Comparison of ENCODE assay signal across 18 cellular contexts in genomic region chr20:7722564-7722963, GRCh38.
"Had no signal": no experiment of that assay in that cellular context is flagged by ENCODE, and none has a peak within 500 bp of the region (broad histone marks: within the 10 kb centered on the region; RNA-seq: fewer than 3 reads in every experiment).

No MANE protein-coding gene starts in this region.

- H3K36me3 Mint-ChIP-seq: activated CD8-positive, alpha-beta memory T cell treated with anti-CD3 and anti-CD28 coated beads, Interleukin-2, amount 10 ng/mL, durations not matched to agents 7 days and 5 days; activated naive CD4-positive, alpha-beta T cell treated with anti-CD3 and anti-CD28 coated beads, Interleukin-2, amount 10 ng/mL, durations not matched to agents 7 days and 5 days; natural killer cell treated with Interleukin-12 subunit alpha and Interleukin-12 subunit beta and Interleukin-15 and Interleukin-18, amount 100 ng/mL, for 72 hours had no signal

- DNase-seq: activated CD4-positive, alpha-beta T cell treated with anti-CD3 and anti-CD28 coated beads for 1 hour; activated CD4-positive, alpha-beta T cell treated with anti-CD3 and anti-CD28 coated beads, Interleukin-2, amount 50 U/mL, for 48 hours; activated CD8-positive, alpha-beta memory T cell treated with anti-CD3 and anti-CD28 coated beads, Interleukin-2, amount 10 ng/mL, durations not matched to agents 7 days and 5 days; activated naive CD4-positive, alpha-beta T cell treated with anti-CD3 and anti-CD28 coated beads, Interleukin-2, amount 10 ng/mL, durations not matched to agents 7 days and 5 days; activated T-cell treated with anti-CD3 and anti-CD28 coated beads, Interleukin-2, amount 50 U/mL, for 1 hour; caudate nucleus; colonic mucosa; effector CD4-positive, alpha-beta T cell; mesenchymal stem cell; right lobe of liver; stimulated activated naive CD8-positive, alpha-beta T cell treated with anti-CD3 and anti-CD28 coated beads, Interleukin-15, amount 100 ng/mL, for 72 hours; T-helper 9 cell; testis had no signal

- H3K27me3 ChIP-seq: ascending aorta, colonic mucosa, hepatocyte, right lobe of liver, SJSA1, testis had no signal

- ATAC-seq: activated CD8-positive, alpha-beta memory T cell treated with anti-CD3 and anti-CD28 coated beads, Interleukin-2, amount 10 ng/mL, durations not matched to agents 7 days and 5 days; natural killer cell treated with Interleukin-12 subunit alpha and Interleukin-12 subunit beta and Interleukin-15 and Interleukin-18, amount 100 ng/mL, for 72 hours; stimulated activated naive CD8-positive, alpha-beta T cell treated with anti-CD3 and anti-CD28 coated beads, Interleukin-15, amount 100 ng/mL, for 72 hours had no signal

- H3K27me3 Mint-ChIP-seq: activated CD8-positive, alpha-beta memory T cell treated with anti-CD3 and anti-CD28 coated beads, Interleukin-2, amount 10 ng/mL, durations not matched to agents 7 days and 5 days; activated naive CD4-positive, alpha-beta T cell treated with anti-CD3 and anti-CD28 coated beads, Interleukin-2, amount 10 ng/mL, durations not matched to agents 7 days and 5 days; natural killer cell treated with Interleukin-12 subunit alpha and Interleukin-12 subunit beta and Interleukin-15 and Interleukin-18, amount 100 ng/mL, for 72 hours; progenitor cell of endocrine pancreas; stimulated activated naive CD8-positive, alpha-beta T cell treated with anti-CD3 and anti-CD28 coated beads, Interleukin-15, amount 100 ng/mL, for 72 hours had no signal

- H2AFZ ChIP-seq: hepatocyte had no signal

- H3K4me1 Mint-ChIP-seq: activated CD8-positive, alpha-beta memory T cell treated with anti-CD3 and anti-CD28 coated beads, Interleukin-2, amount 10 ng/mL, durations not matched to agents 7 days and 5 days; activated naive CD4-positive, alpha-beta T cell treated with anti-CD3 and anti-CD28 coated beads, Interleukin-2, amount 10 ng/mL, durations not matched to agents 7 days and 5 days; stimulated activated naive CD8-positive, alpha-beta T cell treated with anti-CD3 and anti-CD28 coated beads, Interleukin-15, amount 100 ng/mL, for 72 hours had no signal

- H3K4me1 ChIP-seq: ascending aorta, colonic mucosa, right lobe of liver, SJSA1, testis had no signal

- H3K9me3 ChIP-seq: ascending aorta, colonic mucosa, right lobe of liver, SJSA1, testis had no signal

- H3K4me3 Mint-ChIP-seq: activated CD8-positive, alpha-beta memory T cell treated with anti-CD3 and anti-CD28 coated beads, Interleukin-2, amount 10 ng/mL, durations not matched to agents 7 days and 5 days; activated naive CD4-positive, alpha-beta T cell treated with anti-CD3 and anti-CD28 coated beads, Interleukin-2, amount 10 ng/mL, durations not matched to agents 7 days and 5 days; natural killer cell treated with Interleukin-12 subunit alpha and Interleukin-12 subunit beta and Interleukin-15 and Interleukin-18, amount 100 ng/mL, for 72 hours; stimulated activated naive CD8-positive, alpha-beta T cell treated with anti-CD3 and anti-CD28 coated beads, Interleukin-15, amount 100 ng/mL, for 72 hours had no signal

- H3K27ac Mint-ChIP-seq: activated CD8-positive, alpha-beta memory T cell treated with anti-CD3 and anti-CD28 coated beads, Interleukin-2, amount 10 ng/mL, durations not matched to agents 7 days and 5 days; activated naive CD4-positive, alpha-beta T cell treated with anti-CD3 and anti-CD28 coated beads, Interleukin-2, amount 10 ng/mL, durations not matched to agents 7 days and 5 days; natural killer cell treated with Interleukin-12 subunit alpha and Interleukin-12 subunit beta and Interleukin-15 and Interleukin-18, amount 100 ng/mL, for 72 hours; progenitor cell of endocrine pancreas; stimulated activated naive CD8-positive, alpha-beta T cell treated with anti-CD3 and anti-CD28 coated beads, Interleukin-15, amount 100 ng/mL, for 72 hours had no signal

- H3K27ac ChIP-seq: ascending aorta, colonic mucosa, right lobe of liver, SJSA1, testis had no signal

- H3K4me3 ChIP-seq: ascending aorta, colonic mucosa, hepatocyte, right lobe of liver, SJSA1, testis had no signal

- H3K36me3 ChIP-seq: ascending aorta, colonic mucosa, right lobe of liver, SJSA1 had no signal

- H3K4me2 ChIP-seq: hepatocyte had no signal

- H3K79me2 ChIP-seq: hepatocyte had no signal
